17 cellular contexts compared by ENCODE assay signal in genomic region chr14:93747560-93747959, GRCh38. TPM values are rescaled to one million over a fixed set of nuclear protein-coding genes. Genes with fewer than 3 reads are reported as not detected.
DNase-seq lines count a peak whose midpoint lies in the region; ATAC-seq and TF ChIP-seq lines count a peak whose summit lies in the region.
"Had no signal": no experiment of that assay in that cellular context is flagged by ENCODE, and none has a peak within 500 bp of the region (broad histone marks: within the 10 kb centered on the region; RNA-seq: fewer than 3 reads in every experiment).

No MANE protein-coding gene starts in this region.

- H3K27me3 ChIP-seq in IMR-90 (ENCODE audit: control insufficient read depth, insufficient read depth, low read length) (no peaks in the 10 kb centered on the region), sigmoid colon (no peaks in the 10 kb centered on the region)

- H3K36me3 Mint-ChIP-seq in activated naive CD8-positive, alpha-beta T cell treated with anti-CD3 and anti-CD28 coated beads, Interleukin-2, amount 10 ng/mL, durations not matched to agents 7 days and 5 days = no peaks in the 10 kb centered on the region
- no peaks in the 10 kb centered on the region for H3K36me3 Mint-ChIP-seq in activated naive CD8-positive, alpha-beta T cell treated with anti-CD3 and anti-CD28 coated beads, Interleukin-2, amount 50 U/mL, for 24 hours (ENCODE audit: low read depth)
- no peaks in the 10 kb centered on the region for H3K36me3 Mint-ChIP-seq in glutamatergic neuron (ENCODE audit: unreplicated experiment)

- TF ChIP-seq POLR2A in IMR-90 (IDR thresholded peaks at IDR 0.05; ENCODE audit: low read depth, low read length) = no peak
- no peak for TF ChIP-seq POLR2A in sigmoid colon (IDR thresholded peaks at IDR 0.05)

- no peaks in the 10 kb centered on the region for H3K79me1 ChIP-seq in IMR-90 (ENCODE audit: low read depth in 1 of 2, low read length in 2 of 2)

- no peaks in the 10 kb centered on the region for H3K27me3 Mint-ChIP-seq in activated naive CD8-positive, alpha-beta T cell treated with anti-CD3 and anti-CD28 coated beads, Interleukin-2, amount 10 ng/mL, durations not matched to agents 7 days and 5 days
- H3K27me3 Mint-ChIP-seq in activated naive CD8-positive, alpha-beta T cell treated with anti-CD3 and anti-CD28 coated beads, Interleukin-2, amount 50 U/mL, for 24 hours = peaks cover 5% of the 10 kb centered on the region
- H3K27me3 Mint-ChIP-seq in glutamatergic neuron (ENCODE audit: unreplicated experiment) = peaks cover 8% of the 10 kb centered on the region

- no peak overlapping the region for H3K23ac ChIP-seq in IMR-90 (ENCODE audit: low read depth, low read length)

- POLR2A ChIA-PET in activated naive CD8-positive, alpha-beta T cell treated with anti-CD3 and anti-CD28 coated beads, Interleukin-2, amount 10 ng/mL, durations not matched to agents 7 days and 5 days (lab: Charles Lee) = no interaction called here
- POLR2A ChIA-PET in IMR-90 (lab: Charles Lee; ENCODE audit: unreplicated experiment) = no interaction called here

- TF ChIP-seq CTCF in IMR-90 (conservative IDR thresholded peaks at IDR 0.05; ENCODE audit: low read depth, low read length) (no peak), glutamatergic neuron (IDR thresholded peaks at IDR 0.05; ENCODE audit: partially characterized antibody, unreplicated experiment) (no peak), sigmoid colon (IDR thresholded peaks at IDR 0.05) (no peak)

- H3K18ac ChIP-seq in IMR-90 (ENCODE audit: low read depth, low read length) = no peak overlapping the region

- H2BK15ac ChIP-seq in IMR-90 (ENCODE audit: low read depth, low read length) = no peak overlapping the region

- CTCF ChIA-PET in IMR-90 (lab: Yijun Ruan, JAX) = no interaction called here

- H2AK5ac ChIP-seq in IMR-90 (ENCODE audit: low read depth, low read length) = no peak overlapping the region

- H2BK120ac ChIP-seq in IMR-90 (ENCODE audit: low read depth, low read length) = no peak overlapping the region

- no peaks in the 10 kb centered on the region for H3K9me3 Mint-ChIP-seq in activated naive CD8-positive, alpha-beta T cell treated with anti-CD3 and anti-CD28 coated beads, Interleukin-2, amount 10 ng/mL, durations not matched to agents 7 days and 5 days
- H3K9me3 Mint-ChIP-seq in activated naive CD8-positive, alpha-beta T cell treated with anti-CD3 and anti-CD28 coated beads, Interleukin-2, amount 50 U/mL, for 24 hours = no peaks in the 10 kb centered on the region
- H3K9me3 Mint-ChIP-seq in glutamatergic neuron (ENCODE audit: unreplicated experiment) = peaks cover 3% of the 10 kb centered on the region

- H3K27ac ChIP-seq in IMR-90 (ENCODE audit: insufficient read depth, low read length) (no peak overlapping the region), sigmoid colon (peak overlapping the region in 3 of 4 donors; percentile 5 to 41 (median 28))
- H3K27ac ChIP-seq: 22Rv1, SK-N-MC had no signal

- BruUV-seq in IMR-90 (replicated peaks; lab: Mats Ljungman, UMichigan) = no TSS peak

- intact Hi-C loops in IMR-90 (cut with micrococcal nuclease) (no loop called here), sigmoid colon (cut with DNase I) (loop anchor here (5.0 kb wide), 1 partner anchor 90 kb away; no protein-coding TSS in a partner anchor)

- WGBS in IMR-90 (ENCODE audit: extremely low coverage in 2 of 2, insufficient read length in 1 of 2), 2 experiments = 80% methylated on average over 1 of the region's 1 CpG; no CpG with 5 or more reads in 1 of the 2 experiments
- 93 to 96% methylated on average over 1 of the region's 1 CpG for WGBS in sigmoid colon, 2 donors

- no peak for TF ChIP-seq RAD21 in IMR-90 (IDR thresholded peaks at IDR 0.05; ENCODE audit: low read length)

- no peak overlapping the region for H3K56ac ChIP-seq in IMR-90 (ENCODE audit: extremely low read depth, insufficient read depth, low read length)

- no peak for DNase-seq in activated naive CD8-positive, alpha-beta T cell treated with anti-CD3 and anti-CD28 coated beads, Interleukin-2, amount 10 ng/mL, durations not matched to agents 7 days and 5 days
- no peak for DNase-seq in activated naive CD8-positive, alpha-beta T cell treated with anti-CD3 and anti-CD28 coated beads, Interleukin-2, amount 50 U/mL, for 24 hours
- DNase-seq in IMR-90 (no peak), glutamatergic neuron (no peak), sigmoid colon (no peak), DMS153 (lab: John Stamatoyannopoulos, UW) (no peak)
- DNase-seq: COR-L47, DMS 273 treated with DMSO at 0.1 percent for 48 hours, H7, NCI-H1105, NCI-H2081 treated with DMSO at 0.1 percent for 48 hours, NCI-H446 treated with DMSO at 0.1 percent for 48 hours, SHP77 had no signal

- H3K4me1 Mint-ChIP-seq in activated naive CD8-positive, alpha-beta T cell treated with anti-CD3 and anti-CD28 coated beads, Interleukin-2, amount 10 ng/mL, durations not matched to agents 7 days and 5 days = no peaks in the 10 kb centered on the region
- no peaks in the 10 kb centered on the region for H3K4me1 Mint-ChIP-seq in activated naive CD8-positive, alpha-beta T cell treated with anti-CD3 and anti-CD28 coated beads, Interleukin-2, amount 50 U/mL, for 24 hours
- peaks cover 28% of the 10 kb centered on the region for H3K4me1 Mint-ChIP-seq in glutamatergic neuron (ENCODE audit: low read depth, unreplicated experiment)

- H2BK5ac ChIP-seq in IMR-90 (ENCODE audit: low read depth, low read length, poor library complexity, severe bottlenecking) = peak overlapping the region; percentile 49

- H3K4me3 ChIP-seq in IMR-90 (ENCODE audit: insufficient read depth, low read depth, low read length) (no peak overlapping the region), sigmoid colon (no peak overlapping the region)
- H3K4me3 ChIP-seq: SK-N-MC had no signal

- ATAC-seq in activated naive CD8-positive, alpha-beta T cell treated with anti-CD3 and anti-CD28 coated beads, Interleukin-2, amount 10 ng/mL, durations not matched to agents 7 days and 5 days (ENCODE audit: low read depth) = no peak
- ATAC-seq in activated naive CD8-positive, alpha-beta T cell treated with anti-CD3 and anti-CD28 coated beads, Interleukin-2, amount 50 U/mL, for 24 hours = no peak
- ATAC-seq in IMR-90 (ENCODE audit: low read depth) (no peak), HG02973 (IDR thresholded peaks at IDR 0.05; ENCODE audit: unreplicated experiment) (no peak), GM21528 (IDR thresholded peaks at IDR 0.05; ENCODE audit: low FRiP score, unreplicated experiment) (no peak)

- H2AK9ac ChIP-seq in IMR-90 (replicated peaks; ENCODE audit: low read depth, low read length, poor library complexity) = no peak overlapping the region

- dilution Hi-C loops in IMR-90 (cut with HindIII; ENCODE audit: low sequenced_read_pairs, unreplicated experiment) = no loop called here

- in situ Hi-C loops in IMR-90 (cut with MboI; ENCODE audit: low sequenced_read_pairs) = no loop called here

- H3K27ac Mint-ChIP-seq in activated naive CD8-positive, alpha-beta T cell treated with anti-CD3 and anti-CD28 coated beads, Interleukin-2, amount 10 ng/mL, durations not matched to agents 7 days and 5 days = peak overlapping the region; percentile 27
- no peak overlapping the region for H3K27ac Mint-ChIP-seq in activated naive CD8-positive, alpha-beta T cell treated with anti-CD3 and anti-CD28 coated beads, Interleukin-2, amount 50 U/mL, for 24 hours
- H3K27ac Mint-ChIP-seq in glutamatergic neuron (ENCODE audit: unreplicated experiment) = peak overlapping the region; percentile 19

- H3K14ac ChIP-seq in IMR-90 (replicated peaks; ENCODE audit: low read depth, low read length) = no peak overlapping the region

- H3K4ac ChIP-seq in IMR-90 (ENCODE audit: low read depth, low read length) = no peak overlapping the region

- H3K9ac ChIP-seq in IMR-90 (ENCODE audit: low read depth, low read length) = no peak overlapping the region

- H3K9me3 ChIP-seq in IMR-90 (ENCODE audit: control insufficient read depth, insufficient read depth, low read length) (peaks cover 4% of the 10 kb centered on the region; the same call in 1 of the 2 replicates), sigmoid colon (no peaks in the 10 kb centered on the region)

- H4K91ac ChIP-seq in IMR-90 (ENCODE audit: insufficient read depth, low read depth, low read length) = no peak overlapping the region

- H4K8ac ChIP-seq in IMR-90 (ENCODE audit: low read depth in 2 of 2, low read length in 2 of 2) = no peak overlapping the region

- H2BK20ac ChIP-seq in IMR-90 (ENCODE audit: low read depth, low read length) = no peak overlapping the region

- H4K5ac ChIP-seq in IMR-90 (ENCODE audit: low read depth, low read length) = no peak overlapping the region

- H4K20me1 ChIP-seq in IMR-90 (ENCODE audit: insufficient read depth, low read length) = no peaks in the 10 kb centered on the region

- no peak overlapping the region for H3K4me3 Mint-ChIP-seq in activated naive CD8-positive, alpha-beta T cell treated with anti-CD3 and anti-CD28 coated beads, Interleukin-2, amount 10 ng/mL, durations not matched to agents 7 days and 5 days
- H3K4me3 Mint-ChIP-seq in activated naive CD8-positive, alpha-beta T cell treated with anti-CD3 and anti-CD28 coated beads, Interleukin-2, amount 50 U/mL, for 24 hours = no peak overlapping the region
- no peak overlapping the region for H3K4me3 Mint-ChIP-seq in glutamatergic neuron (ENCODE audit: unreplicated experiment)

- H3K4me1 ChIP-seq in IMR-90 (ENCODE audit: control insufficient read depth, insufficient read depth, low read length) (no peaks in the 10 kb centered on the region), sigmoid colon (peaks cover 0 to 33% (median 13%) of the 10 kb centered on the region in 4 donors)

- H3K4me2 ChIP-seq in IMR-90 (ENCODE audit: low read depth, low read length) = no peak overlapping the region

- H3K36me3 ChIP-seq in IMR-90 (ENCODE audit: control insufficient read depth, insufficient read depth, low read length) (no peaks in the 10 kb centered on the region), sigmoid colon (no peaks in the 10 kb centered on the region)

- TF ChIP-seq EP300 in sigmoid colon (IDR thresholded peaks at IDR 0.05) = no peak

- no peak overlapping the region for H2AFZ ChIP-seq in IMR-90 (replicated peaks; ENCODE audit: low read length, poor library complexity)

- H3K9me1 ChIP-seq in IMR-90 (ENCODE audit: insufficient read depth, low read length) = no peaks in the 10 kb centered on the region

TF ChIP-seq in IMR-90, 13 proteins besides CTCF, POLR2A, EP300 and RAD21 (continues in another document):
- TF ChIP-seq RFX5 (IDR thresholded peaks at IDR 0.05; ENCODE audit: low read depth, low read length) (no peak), CEBPB (IDR thresholded peaks at IDR 0.05; ENCODE audit: low read depth, low read length) (no peak), NFE2L2 (IDR thresholded peaks at IDR 0.05; ENCODE audit: low read depth, low read length) (no peak), SMC3 (IDR thresholded peaks at IDR 0.05; ENCODE audit: low read depth, low read length) (no peak)

RNA-seq across cellular contexts. Expression of gene PRIMA1, which starts 40.7 kb away (rescaled TPM):
- total RNA-seq in activated naive CD8-positive, alpha-beta T cell treated with anti-CD3 and anti-CD28 coated beads, Interleukin-2, amount 10 ng/mL, durations not matched to agents 7 days and 5 days = not detected
- total RNA-seq in IMR-90 (2012; rRNA removed) (not detected in 2 replicates), glutamatergic neuron (ENCODE audit: unreplicated experiment) (2.4 TPM), sigmoid colon (10 to 100 TPM in 3 of 4 donors, 1 to 10 TPM in 1; 5.3 to 21.9 (median 12.8) TPM)
- polyA plus RNA-seq in IMR-90 (2012; rRNA removed) (not detected in 2 replicates), sigmoid colon (1 to 10 TPM in 2 of 3 donors, under 1 TPM in 1; 0.23 to 7.6 (median 1.8) TPM)
- polyA plus RNA-seq in IMR-90 (2012; cell fraction: cytosol; rRNA removed) = not detected in 2 replicates
- polyA plus RNA-seq in IMR-90 (2012; cell fraction: nucleus; rRNA removed; ENCODE audit: low replicate concordance) = not detected in 2 replicates
